ENCODE assay signal across 8 cellular contexts in genomic region chr6:20092071-20092566, GRCh38.
DNase-seq lines count a peak whose midpoint lies in the region; ATAC-seq and TF ChIP-seq lines count a peak whose summit lies in the region.

No MANE protein-coding gene starts in this region.

- no peak overlapping the region for H3K4me2 ChIP-seq in hepatocyte

- TF ChIP-seq CTCF in WI38 (IDR thresholded peaks at IDR 0.05; ENCODE audit: low read depth, low read length) (peak; percentile 31; the same call in 1 of the 2 replicates), hepatocyte (IDR thresholded peaks at IDR 0.05; ENCODE audit: poor library complexity) (peak; percentile 80)

- no peak overlapping the region for H3K27ac ChIP-seq in hepatocyte

- H3K27me3 ChIP-seq in hepatocyte: no peaks in the 10 kb centered on the region

- no peaks in the 10 kb centered on the region for H3K4me1 ChIP-seq in hepatocyte (ENCODE audit: insufficient read depth)

- H3K4me3 ChIP-seq in WI38 (ENCODE audit: low read depth, low read length) (no peak overlapping the region), hepatocyte (no peak overlapping the region)

- no peak for ATAC-seq in HG03432 (IDR thresholded peaks at IDR 0.05; ENCODE audit: unreplicated experiment)

- no peaks in the 10 kb centered on the region for H3K9me2 ChIP-seq in hepatocyte (replicated peaks; ENCODE audit: insufficient read depth)

- H2AFZ ChIP-seq in hepatocyte: no peak overlapping the region

- H4K20me1 ChIP-seq in hepatocyte (ENCODE audit: insufficient read depth, poor library complexity, severe bottlenecking): no peaks in the 10 kb centered on the region

- DNase-seq in DMS53 treated with DMSO at 0.1 percent for 48 hours (lab: John Stamatoyannopoulos, UW; ENCODE audit: unreplicated experiment) (peak; percentile 45), H4 (ENCODE audit: low spot score) (peak; percentile 48), NCI-H2029 (lab: John Stamatoyannopoulos, UW) (peak; percentile 70), hepatocyte (ENCODE audit: low spot score) (peak; percentile 46), smooth muscle cell of the brain vasculature (ENCODE audit: low read depth, low spot score) (peak; percentile 20), NCI-H187 treated with DMSO at 0.1 percent for 48 hours (lab: John Stamatoyannopoulos, UW) (no peak)

- H3K9me3 ChIP-seq in hepatocyte (ENCODE audit: low read depth): no peaks in the 10 kb centered on the region

- H3K36me3 ChIP-seq in hepatocyte (replicated peaks; ENCODE audit: insufficient read depth, low read depth): no peaks in the 10 kb centered on the region

- H3K79me2 ChIP-seq in hepatocyte: no peaks in the 10 kb centered on the region

- WGBS in hepatocyte (ENCODE audit: low lambda C conversion rate, missing lambda C conversion rate): 4% methylated on average over 1 of the region's 1 CpG
